ENCODE assay signal across 1 cellular context in the genomic region with DNA sequence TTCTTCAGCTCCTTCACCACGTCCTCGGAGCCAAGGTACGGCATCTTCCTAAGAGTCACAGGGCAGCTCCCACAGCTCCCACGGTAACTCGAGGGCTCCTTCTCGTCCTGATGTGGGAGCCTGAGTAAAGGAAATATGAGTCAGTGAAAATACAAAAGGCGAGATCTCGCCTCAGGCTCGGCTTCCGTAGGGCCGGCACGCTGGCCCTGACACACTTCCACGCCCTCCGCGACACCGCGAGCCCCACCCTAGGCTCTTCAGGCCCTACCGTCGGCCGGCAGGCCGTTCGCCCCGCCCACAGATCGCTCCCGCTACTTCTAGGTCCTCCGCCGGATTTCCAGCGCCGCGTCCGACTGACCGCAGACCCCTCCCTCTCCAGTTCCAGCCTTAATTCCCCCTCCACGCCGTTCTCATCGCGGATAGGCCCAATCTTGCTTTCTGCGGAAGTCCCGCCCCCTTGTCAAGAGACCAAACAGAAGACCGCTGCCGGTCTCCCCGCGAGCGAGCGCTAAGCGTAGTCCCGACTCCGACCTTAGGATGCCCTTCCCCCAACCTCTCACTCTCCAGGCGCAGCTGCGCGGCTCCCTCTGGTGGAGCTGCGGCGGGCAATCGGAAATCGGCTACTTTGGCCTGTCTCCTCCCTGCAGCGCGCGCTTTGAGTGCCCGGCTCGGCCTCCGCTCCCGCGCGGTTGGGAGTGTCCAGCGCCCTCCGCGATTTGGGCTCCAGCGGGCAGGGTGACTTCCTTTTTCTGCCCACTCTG.
TF ChIP-seq lines count a peak whose summit lies in the region.

Gene AP4B1, minus strand, starts transcription at position 126 of the 761 bp plus-strand sequence. Its CDS starts 82 bp downstream, at position 44.
Gene DCLRE1B, plus strand, starts transcription at position 653 of the 761 bp plus-strand sequence. CDS start 261 bp downstream, outside the sequence.

TF ChIP-seq in HCT116, 20 proteins besides CTCF, POLR2A, EP300 and RAD21 (continued from another document):
- TF ChIP-seq EZH2phosphoT487 (IDR thresholded peaks at IDR 0.05; ENCODE audit: borderline replicate concordance) (no peak), CBX3 (IDR thresholded peaks at IDR 0.05; ENCODE audit: low read depth) (peak; percentile 53), TCF7L2 (IDR thresholded peaks at IDR 0.05; ENCODE audit: borderline replicate concordance, extremely low read depth, insufficient read depth, insufficient read length) (peak; percentile 93), ZFX (IDR thresholded peaks at IDR 0.05) (no peak)
- TF ChIP-seq, protein P1, sequence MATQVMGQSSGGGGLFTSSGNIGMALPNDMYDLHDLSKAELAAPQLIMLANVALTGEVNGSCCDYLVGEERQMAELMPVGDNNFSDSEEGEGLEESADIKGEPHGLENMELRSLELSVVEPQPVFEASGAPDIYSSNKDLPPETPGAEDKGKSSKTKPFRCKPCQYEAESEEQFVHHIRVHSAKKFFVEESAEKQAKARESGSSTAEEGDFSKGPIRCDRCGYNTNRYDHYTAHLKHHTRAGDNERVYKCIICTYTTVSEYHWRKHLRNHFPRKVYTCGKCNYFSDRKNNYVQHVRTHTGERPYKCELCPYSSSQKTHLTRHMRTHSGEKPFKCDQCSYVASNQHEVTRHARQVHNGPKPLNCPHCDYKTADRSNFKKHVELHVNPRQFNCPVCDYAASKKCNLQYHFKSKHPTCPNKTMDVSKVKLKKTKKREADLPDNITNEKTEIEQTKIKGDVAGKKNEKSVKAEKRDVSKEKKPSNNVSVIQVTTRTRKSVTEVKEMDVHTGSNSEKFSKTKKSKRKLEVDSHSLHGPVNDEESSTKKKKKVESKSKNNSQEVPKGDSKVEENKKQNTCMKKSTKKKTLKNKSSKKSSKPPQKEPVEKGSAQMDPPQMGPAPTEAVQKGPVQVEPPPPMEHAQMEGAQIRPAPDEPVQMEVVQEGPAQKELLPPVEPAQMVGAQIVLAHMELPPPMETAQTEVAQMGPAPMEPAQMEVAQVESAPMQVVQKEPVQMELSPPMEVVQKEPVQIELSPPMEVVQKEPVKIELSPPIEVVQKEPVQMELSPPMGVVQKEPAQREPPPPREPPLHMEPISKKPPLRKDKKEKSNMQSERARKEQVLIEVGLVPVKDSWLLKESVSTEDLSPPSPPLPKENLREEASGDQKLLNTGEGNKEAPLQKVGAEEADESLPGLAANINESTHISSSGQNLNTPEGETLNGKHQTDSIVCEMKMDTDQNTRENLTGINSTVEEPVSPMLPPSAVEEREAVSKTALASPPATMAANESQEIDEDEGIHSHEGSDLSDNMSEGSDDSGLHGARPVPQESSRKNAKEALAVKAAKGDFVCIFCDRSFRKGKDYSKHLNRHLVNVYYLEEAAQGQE (IDR thresholded peaks at IDR 0.05; ENCODE audit: low read depth), result no peak
